Comparison of ENCODE assay signal across 11 cellular contexts in the genomic region with DNA sequence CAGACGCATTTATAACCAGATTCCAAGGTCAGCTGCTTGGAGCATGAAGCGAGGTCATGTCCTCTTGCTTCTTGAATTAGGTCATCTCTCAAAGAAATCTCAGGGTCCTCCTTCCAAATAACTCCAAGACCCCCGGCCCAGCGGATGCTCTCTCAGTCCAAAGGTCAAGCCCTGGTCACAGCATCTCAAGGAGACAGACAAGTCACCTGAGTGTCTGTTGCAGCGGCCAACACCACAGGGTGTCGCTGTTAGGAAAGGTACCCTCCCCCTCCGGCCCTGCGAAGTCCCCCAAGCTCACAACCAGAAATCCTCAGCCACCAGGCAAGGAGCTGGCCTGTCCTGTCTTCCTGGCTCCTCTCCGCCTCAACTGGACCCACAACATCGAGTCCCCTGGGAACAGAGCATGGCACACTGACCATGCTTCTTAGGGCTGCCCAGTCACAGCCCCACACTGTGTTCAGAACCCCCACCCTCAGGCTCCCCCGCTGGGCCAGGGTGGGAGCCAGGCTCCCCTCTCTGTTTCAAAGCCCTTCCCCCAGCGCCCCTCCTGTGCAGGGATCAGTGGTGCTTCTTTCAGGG.
A peak's percentile ranks its signal among the peaks of the same experiment; 100 is the strongest.
DNase-seq lines count a peak whose midpoint lies in the region; ATAC-seq, FAIRE-seq and TF ChIP-seq lines count a peak whose summit lies in the region.
"Had no signal": no experiment of that assay in that cellular context is flagged by ENCODE, and none has a peak within 500 bp of the region (broad histone marks: within the 10 kb centered on the region; RNA-seq: fewer than 3 reads in every experiment).

No MANE protein-coding gene starts in this region.

- TF ChIP-seq CTCF in 22Rv1 (IDR thresholded peaks at IDR 0.05) (peak; percentile 47), GM06990 (IDR thresholded peaks at IDR 0.05; ENCODE audit: insufficient read depth, low read length, poor library complexity, severe bottlenecking) (peak; percentile 63), RWPE2 (IDR thresholded peaks at IDR 0.05; ENCODE audit: poor library complexity, severe bottlenecking) (peak; percentile 5)

- no CpG with 5 or more reads among the region's 12 CpGs for WGBS in iPS DF 6.9 (ENCODE audit: insufficient coverage, insufficient read length)

- no peaks in the 10 kb centered on the region; the same call in 1 of the 2 replicates for H3K27me3 ChIP-seq in GM06990 (replicated peaks; ENCODE audit: control insufficient read depth, insufficient read depth, low read length)
- H3K27me3 ChIP-seq in RWPE2 (ENCODE audit: insufficient read depth, poor library complexity, severe bottlenecking), result no peaks in the 10 kb centered on the region
- peaks cover 5% of the 10 kb centered on the region; the same call in 1 of the 2 replicates for H3K27me3 ChIP-seq in iPS DF 6.9 (ENCODE audit: control insufficient read depth, insufficient read depth, low read length)

- no peak for FAIRE-seq in GM12892 (lab: Jason Lieb, UNC)

- H3K27ac ChIP-seq in 22Rv1 (no peak overlapping the region), RWPE2 (ENCODE audit: poor library complexity, severe bottlenecking) (no peak overlapping the region), iPS DF 6.9 (ENCODE audit: low read length) (no peak overlapping the region)

- H3K4me1 ChIP-seq in RWPE2 (ENCODE audit: insufficient read depth, poor library complexity, severe bottlenecking) (peaks cover 9% of the 10 kb centered on the region), iPS DF 6.9 (ENCODE audit: control insufficient read depth, insufficient read depth, low read length) (peaks cover 2% of the 10 kb centered on the region)

- H3K4me3 ChIP-seq in GM06990 (replicated peaks; ENCODE audit: low read depth, low read length) (no peak overlapping the region), RWPE2 (ENCODE audit: severe bottlenecking) (no peak overlapping the region), iPS DF 6.9 (ENCODE audit: low read length) (no peak overlapping the region)

- no peak for ATAC-seq in RWPE2 (ENCODE audit: low read depth)
- ATAC-seq in HG02885 (IDR thresholded peaks at IDR 0.05; ENCODE audit: poor library complexity, unreplicated experiment), result no peak
- ATAC-seq in HG03521 (IDR thresholded peaks at IDR 0.05; ENCODE audit: unreplicated experiment), result no peak

- TF ChIP-seq POLR2A in GM12892 (IDR thresholded peaks at IDR 0.05; ENCODE audit: low read depth, low read length), result no peak

- H3K36me3 ChIP-seq in GM06990 (ENCODE audit: control insufficient read depth, insufficient read depth, low read length) (no peaks in the 10 kb centered on the region), RWPE2 (ENCODE audit: low read depth) (no peaks in the 10 kb centered on the region), iPS DF 6.9 (ENCODE audit: control insufficient read depth, insufficient read depth, low read length) (no peaks in the 10 kb centered on the region)

- DNase-seq in GM06990 (ENCODE audit: extremely low read depth, insufficient read length), result no peak
- DNase-seq in RWPE2 (ENCODE audit: low spot score), result no peak
- DNase-seq in iPS DF 6.9 (ENCODE audit: low read depth, low spot score), result peak; percentile 67
- no peak for DNase-seq in NCI-H1105 treated with DMSO at 0.1 percent for 48 hours (lab: John Stamatoyannopoulos, UW)
- no peak for DNase-seq in GM12892 (ENCODE audit: insufficient read length)
- DNase-seq: central memory CD4-positive, alpha-beta T cell; NCI-H2171 treated with DMSO at 0.1 percent for 48 hours; T-helper 1 cell had no signal

- H3K9me3 ChIP-seq in RWPE2 (ENCODE audit: severe bottlenecking) (no peaks in the 10 kb centered on the region), iPS DF 6.9 (ENCODE audit: control insufficient read depth, insufficient read depth, low read length) (no peaks in the 10 kb centered on the region)

Comparison
In these comparisons a context has a peak if more than half of its experiments do, and no peak if none do; other contexts are left out.
1. CTCF ChIP-seq: peak in every context shown above with its lines; median percentile 63 in GM06990; 47 in 22Rv1; 5 in RWPE2.